Comparison of ENCODE assay signal across 1 cellular context in genomic region chr12:64480148-64480547, GRCh38.
TF ChIP-seq lines count a peak whose summit lies in the region.

No MANE protein-coding gene starts in this region.

TF ChIP-seq in SK-N-SH, 30 proteins besides CTCF, POLR2A, EP300 and RAD21 (continued from another document):
- no peak for TF ChIP-seq USF1 (IDR thresholded peaks at IDR 0.05; ENCODE audit: borderline replicate concordance, low read depth)
- no peak for TF ChIP-seq RCOR1 (IDR thresholded peaks at IDR 0.05; ENCODE audit: low read length)
- TF ChIP-seq RFX5 (IDR thresholded peaks at IDR 0.05; ENCODE audit: low read length), result no peak
- peak; percentile 27; the same call in 1 of the 2 replicates for TF ChIP-seq TEAD4 (IDR thresholded peaks at IDR 0.05; ENCODE audit: borderline replicate concordance, insufficient read depth)
- no peak for TF ChIP-seq GABPA (IDR thresholded peaks at IDR 0.05; ENCODE audit: low read depth)
- no peak for TF ChIP-seq CHD2 (IDR thresholded peaks at IDR 0.05; ENCODE audit: low read length, partially characterized antibody)
- peak; percentile 79 for TF ChIP-seq PBX3 (IDR thresholded peaks at IDR 0.05)
- TF ChIP-seq TCF12 (IDR thresholded peaks at IDR 0.05), result no peak
- TF ChIP-seq POLR2AphosphoS5 (IDR thresholded peaks at IDR 0.05; ENCODE audit: low read depth, low read length), result no peak
- no peak for TF ChIP-seq EZH2phosphoT487 (IDR thresholded peaks at IDR 0.05; ENCODE audit: borderline replicate concordance, low read depth)
- no peak for TF ChIP-seq SMC3 (IDR thresholded peaks at IDR 0.05; ENCODE audit: low read depth, low read length)
- peak; percentile 33; the same call in 1 of the 2 replicates for TF ChIP-seq NFIC (IDR thresholded peaks at IDR 0.05; ENCODE audit: borderline replicate concordance)
- no peak for TF ChIP-seq ELF1 (IDR thresholded peaks at IDR 0.05)
- TF ChIP-seq IRF3 (IDR thresholded peaks at IDR 0.05; ENCODE audit: low read depth, low read length), result no peak
- TF ChIP-seq MAX (IDR thresholded peaks at IDR 0.05; ENCODE audit: low read depth), result no peak
